In the genomic region with DNA sequence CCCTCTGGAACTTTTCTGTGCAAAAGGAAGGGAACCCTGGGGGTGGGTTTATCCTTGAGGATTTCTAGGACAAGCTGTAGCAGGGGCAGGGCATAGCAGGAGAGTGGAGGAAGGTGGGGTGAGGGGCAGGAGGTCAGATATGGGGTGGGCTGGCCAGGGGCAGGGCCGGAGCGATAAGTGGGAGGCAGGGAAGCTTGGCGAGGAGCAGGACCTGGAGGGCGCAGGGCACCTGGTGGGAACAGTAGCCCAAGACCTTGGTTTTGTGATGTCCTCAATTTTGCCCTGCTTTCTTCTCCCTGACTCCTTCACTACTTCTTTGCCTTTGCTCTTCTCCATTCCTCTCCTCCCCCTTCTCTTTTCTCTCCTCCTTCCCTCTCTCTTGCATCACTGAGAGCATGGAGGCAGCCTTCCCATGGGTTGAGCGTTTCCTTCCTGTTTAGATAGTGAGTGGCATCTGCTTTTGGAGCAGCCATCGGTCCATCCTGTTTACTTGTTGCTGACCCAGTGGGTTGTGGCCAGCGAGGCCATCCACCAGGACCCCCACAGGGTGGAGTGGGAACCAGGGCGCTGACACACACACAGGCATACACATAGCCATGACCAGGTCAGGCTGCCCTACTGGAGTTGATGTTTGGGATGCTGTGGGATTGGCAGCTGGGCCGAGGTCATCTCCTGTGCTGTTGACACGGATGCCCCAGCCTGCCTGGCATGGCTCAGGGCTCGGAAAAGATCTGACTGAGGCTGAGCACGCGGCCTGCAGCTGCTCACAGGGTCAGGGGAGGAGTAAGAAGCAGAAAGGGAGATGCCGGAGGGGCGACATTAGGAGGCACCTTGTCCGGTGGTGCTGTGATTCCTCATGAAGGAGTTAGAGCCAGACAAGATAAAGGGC, we compare ENCODE assay signal across 11 cellular contexts. TPM values are rescaled to one million over a fixed set of nuclear protein-coding genes. Genes with fewer than 3 reads are reported as not detected.
DNase-seq lines count a peak whose midpoint lies in the region; ATAC-seq and TF ChIP-seq lines count a peak whose summit lies in the region.
"Had no signal": no experiment of that assay in that cellular context is flagged by ENCODE, and none has a peak within 500 bp of the region (broad histone marks: within the 10 kb centered on the region; RNA-seq: fewer than 3 reads in every experiment).

No MANE protein-coding gene starts in this region.

- H3K9me3 Mint-ChIP-seq in activated CD4-positive, alpha-beta T cell treated with anti-CD3 and anti-CD28 coated beads for 36 hours (ENCODE audit: low read depth), result no peaks in the 10 kb centered on the region

- H3K9me3 ChIP-seq in HCT116 (ENCODE audit: control insufficient read depth in 1 of 2, insufficient read depth in 1 of 2, low read depth in 1 of 2, low read length in 2 of 2) (no peaks in the 10 kb centered on the region), Panc1 (ENCODE audit: control insufficient read depth, insufficient read depth, low read depth, low read length) (no peaks in the 10 kb centered on the region), fibroblast of lung (ENCODE audit: control insufficient read depth, insufficient read depth, low read depth, low read length) (no peaks in the 10 kb centered on the region), smooth muscle cell (replicated peaks; ENCODE audit: low read depth) (no peaks in the 10 kb centered on the region)
- H3K9me3 ChIP-seq: vagina had no signal

- no peak for TF ChIP-seq POLR2A in HCT116 (IDR thresholded peaks at IDR 0.05; ENCODE audit: borderline replicate concordance, extremely low read depth, insufficient read depth, insufficient read length)

- no peak overlapping the region for H3K4me3 Mint-ChIP-seq in activated CD4-positive, alpha-beta T cell treated with anti-CD3 and anti-CD28 coated beads for 36 hours

- POLR2A ChIA-PET in HCT116 (lab: Charles Lee) (interaction anchor here (1.2 to 2.0 kb wide), 4 partner anchors 10 to 26 kb away, joined by 4 to 7 read pairs (median 4); no protein-coding TSS in a partner anchor), Panc1 (lab: Charles Lee) (no interaction called here)
- POLR2A ChIA-PET in activated CD4-positive, alpha-beta T cell treated with anti-CD3 and anti-CD28 coated beads for 36 hours (lab: Charles Lee), result no interaction called here

- TF ChIP-seq CTCF in HCT116 (IDR thresholded peaks at IDR 0.05 in 2 of 3, conservative IDR thresholded peaks at IDR 0.05 in 1 of 3; ENCODE audit: borderline replicate concordance in 1 of 3, insufficient read depth in 1 of 3, low read depth in 2 of 3, low read length in 2 of 3) (no peak), Panc1 (IDR thresholded peaks at IDR 0.05) (no peak), fibroblast of lung (conservative IDR thresholded peaks at IDR 0.05 in 1 of 2, IDR thresholded peaks at IDR 0.05 in 1 of 2; ENCODE audit: low read depth in 1 of 2, low read length in 2 of 2) (no peak), smooth muscle cell (IDR thresholded peaks at IDR 0.05; ENCODE audit: borderline replicate concordance, insufficient read depth, poor library complexity, severe bottlenecking) (no peak)

- ATAC-seq in HCT116 (peak; percentile 28), Panc1 (peak; percentile 57), Right ventricle myocardium inferior (no peak)
- ATAC-seq in activated CD4-positive, alpha-beta T cell treated with anti-CD3 and anti-CD28 coated beads for 36 hours, result no peak

- no peak for DNase-seq in HCT116 (ENCODE audit: low read depth, low spot score)
- no peak for DNase-seq in Panc1 (ENCODE audit: low read depth, low spot score)
- DNase-seq in fibroblast of lung (ENCODE audit: low read depth in 2 of 2), result no peak
- DNase-seq in smooth muscle cell (lab: John Stamatoyannopoulos, UW; ENCODE audit: unreplicated experiment), result no peak
- no peak for DNase-seq in AML-193 (lab: John Stamatoyannopoulos, UW)
- no peak for DNase-seq in Right ventricle myocardium inferior (ENCODE audit: missing footprints)
- DNase-seq in activated CD4-positive, alpha-beta T cell treated with anti-CD3 and anti-CD28 coated beads for 36 hours, result no peak
- DNase-seq: DND-41; effector memory CD4-positive, alpha-beta T cell; hippocampal formation had no signal

- H3K36me3 ChIP-seq in HCT116 (ENCODE audit: control insufficient read depth in 1 of 2, insufficient read depth in 2 of 2, low read length in 2 of 2), result no peaks in the 10 kb centered on the region
- no peaks in the 10 kb centered on the region for H3K36me3 ChIP-seq in Panc1 (ENCODE audit: control insufficient read depth, insufficient read depth, low read length)
- no peaks in the 10 kb centered on the region for H3K36me3 ChIP-seq in fibroblast of lung (ENCODE audit: control insufficient read depth, insufficient read depth, low read length)
- H3K36me3 ChIP-seq in smooth muscle cell (ENCODE audit: low read depth), result no peaks in the 10 kb centered on the region
- H3K36me3 ChIP-seq: vagina had no signal

- H3F3A ChIP-seq in smooth muscle cell (ENCODE audit: low read depth), result peaks cover 2% of the 10 kb centered on the region

- CTCF ChIA-PET in HCT116 (lab: Charles Lee) (interaction anchor here (1.0 kb wide), 1 partner anchor 11 kb away, joined by 3 read pairs; no protein-coding TSS in a partner anchor), Panc1 (lab: Charles Lee) (no interaction called here)
- CTCF ChIA-PET in activated CD4-positive, alpha-beta T cell treated with anti-CD3 and anti-CD28 coated beads for 36 hours (lab: Charles Lee), result no interaction called here

- no peaks in the 10 kb centered on the region for H3K27me3 ChIP-seq in HCT116 (ENCODE audit: insufficient read depth, low read length)
- H3K27me3 ChIP-seq in Panc1 (ENCODE audit: control insufficient read depth, insufficient read depth, low read length), result no peaks in the 10 kb centered on the region
- no peaks in the 10 kb centered on the region for H3K27me3 ChIP-seq in fibroblast of lung (ENCODE audit: control insufficient read depth, insufficient read depth, low read length)
- no peaks in the 10 kb centered on the region for H3K27me3 ChIP-seq in smooth muscle cell (ENCODE audit: low read depth)
- H3K27me3 ChIP-seq: vagina had no signal

- H3K79me2 ChIP-seq in HCT116 (ENCODE audit: insufficient read depth, low read length) (no peaks in the 10 kb centered on the region), fibroblast of lung (ENCODE audit: control insufficient read depth, insufficient read depth, low read length) (no peaks in the 10 kb centered on the region), smooth muscle cell (ENCODE audit: low read depth) (no peaks in the 10 kb centered on the region)

- peaks cover 52 to 63% of the 10 kb centered on the region in 2 experiments for H3K4me1 ChIP-seq in HCT116 (ENCODE audit: control insufficient read depth in 1 of 2, insufficient read depth in 2 of 2, low read length in 2 of 2)
- H3K4me1 ChIP-seq in Panc1 (ENCODE audit: control insufficient read depth, insufficient read depth, low read length), result peaks cover 35% of the 10 kb centered on the region
- H3K4me1 ChIP-seq in fibroblast of lung (ENCODE audit: control insufficient read depth, extremely low read depth, insufficient read depth, low read length), result peaks cover 22% of the 10 kb centered on the region
- H3K4me1 ChIP-seq in smooth muscle cell (ENCODE audit: low read depth), result peaks cover 3% of the 10 kb centered on the region

- TF ChIP-seq RAD21 in HCT116 (IDR thresholded peaks at IDR 0.05; ENCODE audit: low read depth), result no peak

- RAD21 ChIA-PET in HCT116 (lab: Charles Lee; ENCODE audit: low non-redundant PET in 1 of 2, low total read pairs in 2 of 2, uncharacterized antibody in 2 of 2, unreplicated experiment in 2 of 2), result no interaction called here

- in situ Hi-C loops in Panc1 (cut with HindIII; ENCODE audit: low pct_unique_long_range_greater_than_20kb, low sequenced_read_pairs), result no loop called here

- H3K36me3 Mint-ChIP-seq in activated CD4-positive, alpha-beta T cell treated with anti-CD3 and anti-CD28 coated beads for 36 hours (ENCODE audit: low read depth), result no peaks in the 10 kb centered on the region

- H3K27ac Mint-ChIP-seq in activated CD4-positive, alpha-beta T cell treated with anti-CD3 and anti-CD28 coated beads for 36 hours, result no peak overlapping the region

- H4K20me1 ChIP-seq in HCT116 (ENCODE audit: insufficient read depth), result no peaks in the 10 kb centered on the region
- no peaks in the 10 kb centered on the region for H4K20me1 ChIP-seq in fibroblast of lung (ENCODE audit: control insufficient read depth, extremely low read depth, insufficient read depth, low read length)
- H4K20me1 ChIP-seq in smooth muscle cell (ENCODE audit: low read depth), result no peaks in the 10 kb centered on the region

- H3K4me1 Mint-ChIP-seq in activated CD4-positive, alpha-beta T cell treated with anti-CD3 and anti-CD28 coated beads for 36 hours, result peaks cover 20% of the 10 kb centered on the region

- H3K4me2 ChIP-seq in HCT116 (ENCODE audit: low read length) (peak overlapping the region; percentile 83), fibroblast of lung (ENCODE audit: extremely low read depth, insufficient read depth, low read length) (no peak overlapping the region), smooth muscle cell (peak overlapping the region; percentile 35)

- intact Hi-C loops in HCT116 (cut with micrococcal nuclease), result no loop called here
- intact Hi-C loops in Panc1 (cut with micrococcal nuclease; ENCODE audit: unreplicated experiment), result no loop called here
- intact Hi-C loops in Right ventricle myocardium inferior (cut with DNase I), result no loop called here
- intact Hi-C loops in activated CD4-positive, alpha-beta T cell treated with anti-CD3 and anti-CD28 coated beads for 36 hours (cut with DNase I, micrococcal nuclease), result no loop called here

- H2AFZ ChIP-seq in HCT116 (ENCODE audit: low read depth, low read length, poor library complexity, severe bottlenecking), result no peak overlapping the region
- peak overlapping the region; percentile 67 for H2AFZ ChIP-seq in fibroblast of lung (ENCODE audit: low read length)
- peak overlapping the region; percentile 74 for H2AFZ ChIP-seq in smooth muscle cell (ENCODE audit: low read depth)

- WGBS in smooth muscle cell (ENCODE audit: low lambda C conversion rate), result 62% methylated on average over 16 of the region's 16 CpGs

- BruUV-seq in HCT116 (replicated peaks; lab: Mats Ljungman, UMichigan), result TSS peak; percentile 80
- TSS peak; percentile 82 for BruUV-seq in Panc1 (replicated peaks; lab: Mats Ljungman, UMichigan)

- peaks cover 4% of the 10 kb centered on the region for H3K27me3 Mint-ChIP-seq in activated CD4-positive, alpha-beta T cell treated with anti-CD3 and anti-CD28 coated beads for 36 hours

- H3K4me3 ChIP-seq in HCT116 (replicated peaks in 1 of 2; ENCODE audit: low read depth in 1 of 2, low read length in 2 of 2), result peak overlapping the region; percentile 6 to 46; a peak in 3 of 4 replicates
- peak overlapping the region in 1 of 2 experiments; percentile 17; a peak in 2 of 4 replicates for H3K4me3 ChIP-seq in Panc1 (ENCODE audit: low read depth in 2 of 2, low read length in 2 of 2)
- no peak overlapping the region for H3K4me3 ChIP-seq in fibroblast of lung (replicated peaks in 1 of 4; ENCODE audit: control extremely low read depth in 1 of 4, insufficient read depth in 1 of 4, low read depth in 3 of 4, low read length in 4 of 4)
- no peak overlapping the region for H3K4me3 ChIP-seq in smooth muscle cell
- H3K4me3 ChIP-seq: vagina had no signal

- H3K9me2 ChIP-seq in HCT116 (ENCODE audit: insufficient read depth), result no peaks in the 10 kb centered on the region

- H3K27ac ChIP-seq in HCT116 (ENCODE audit: low read depth, low read length), result peak overlapping the region; percentile 88
- peak overlapping the region; percentile 94 for H3K27ac ChIP-seq in Panc1 (ENCODE audit: low read length)
- H3K27ac ChIP-seq in fibroblast of lung (ENCODE audit: insufficient read depth, low read length), result peak overlapping the region; percentile 29
- peak overlapping the region; percentile 84 for H3K27ac ChIP-seq in smooth muscle cell (ENCODE audit: low read depth)
- H3K27ac ChIP-seq: vagina had no signal

- H3K9ac ChIP-seq in HCT116 (ENCODE audit: low read length) (peak overlapping the region; percentile 42), fibroblast of lung (ENCODE audit: insufficient read depth, low read length) (no peak overlapping the region), smooth muscle cell (ENCODE audit: low read depth) (no peak overlapping the region)

RNA-seq across cellular contexts. Expression of a gene that starts 12.3 kb away (rescaled TPM):
- total RNA-seq in HCT116 (2021; ENCODE audit: unreplicated experiment) (40.1 TPM), Panc1 (2021; ENCODE audit: unreplicated experiment) (33.8 TPM), fibroblast of lung (9.2 and 11.9 TPM in 2 replicates), smooth muscle cell (11.5 and 18.2 TPM in 2 replicates), Right ventricle myocardium inferior (2.3 TPM)
- polyA plus RNA-seq in HCT116 (2012), result 75.8 and 81.2 TPM in 2 replicates
- polyA plus RNA-seq in Panc1 (2012; ENCODE audit: insufficient read length), result 27.6 TPM
- polyA plus RNA-seq in fibroblast of lung (2.5 and 3.0 TPM in 2 replicates), smooth muscle cell (30.6 and 36.1 TPM in 2 replicates)
- polyA plus RNA-seq in fibroblast of lung (2012), result 7.2 and 11.8 TPM in 2 replicates
- polyA minus RNA-seq in fibroblast of lung (ENCODE audit: low replicate concordance), result 4.9 and 8.8 TPM in 2 replicates
- 1 to 10 TPM; 3.5 to 7.1 TPM for total RNA-seq in activated CD4-positive, alpha-beta T cell treated with anti-CD3 and anti-CD28 coated beads for 36 hours

Comparison
In these comparisons a context has a peak if more than half of its experiments do, and no peak if none do; other contexts are left out.
1. ATAC-seq: peak in HCT116 (single experiment) and Panc1 (single experiment); none in Right ventricle myocardium inferior (single experiment) and activated CD4-positive, alpha-beta T cell treated with anti-CD3 and anti-CD28 coated beads for 36 hours (single experiment).
2. H3K27ac ChIP-seq: peak in every context shown above with its lines; median percentile 94 in Panc1; 88 in HCT116; 84 in smooth muscle cell; 29 in fibroblast of lung.
3. H3K4me3 ChIP-seq: peak in HCT116 (2 of 2); none in fibroblast of lung (0 of 4) and smooth muscle cell (single experiment).